Comparison of ENCODE assay signal across 1 cellular context in the genomic region with DNA sequence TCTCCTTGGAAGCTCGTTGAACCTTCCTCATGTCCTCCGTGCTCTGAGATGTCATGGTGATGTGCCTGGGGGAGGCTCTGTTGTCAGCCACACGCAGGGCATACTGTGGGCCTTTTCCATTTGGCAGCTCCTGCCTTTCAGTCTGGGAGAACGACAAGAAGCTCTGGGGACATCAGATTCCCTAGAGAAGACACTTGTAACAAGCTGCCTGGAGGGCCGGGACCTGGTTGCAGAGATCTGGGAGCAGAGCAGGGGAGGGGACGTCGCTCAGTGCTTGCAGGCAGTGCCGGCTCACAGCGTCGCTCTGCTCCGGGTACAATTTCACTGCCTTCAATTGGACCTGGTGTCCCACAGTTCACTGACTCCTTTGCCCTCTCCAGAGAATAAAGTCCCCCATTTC.
TF ChIP-seq lines count a peak whose summit lies in the region.

No MANE protein-coding gene starts in this region.

TF ChIP-seq in HepG2, 621 proteins besides CTCF, POLR2A, EP300 and RAD21:
- TF ChIP-seq TP53 (CRISPR knock-in tag; conservative IDR thresholded peaks at IDR 0.05), result no peak
- no peak for TF ChIP-seq ZSCAN12 (CRISPR knock-in tag; IDR thresholded peaks at IDR 0.05)
- TF ChIP-seq ZNF746 (CRISPR knock-in tag; IDR thresholded peaks at IDR 0.05), result no peak
- TF ChIP-seq CBX1 (IDR thresholded peaks at IDR 0.05; ENCODE audit: low read depth), result no peak
- TF ChIP-seq ZMYM2 (CRISPR knock-in tag; IDR thresholded peaks at IDR 0.05), result no peak
- no peak for TF ChIP-seq CREB1 (IDR thresholded peaks at IDR 0.05)
- TF ChIP-seq CREB1 (CRISPR knock-in tag; IDR thresholded peaks at IDR 0.05), result no peak
- TF ChIP-seq, protein P1, sequence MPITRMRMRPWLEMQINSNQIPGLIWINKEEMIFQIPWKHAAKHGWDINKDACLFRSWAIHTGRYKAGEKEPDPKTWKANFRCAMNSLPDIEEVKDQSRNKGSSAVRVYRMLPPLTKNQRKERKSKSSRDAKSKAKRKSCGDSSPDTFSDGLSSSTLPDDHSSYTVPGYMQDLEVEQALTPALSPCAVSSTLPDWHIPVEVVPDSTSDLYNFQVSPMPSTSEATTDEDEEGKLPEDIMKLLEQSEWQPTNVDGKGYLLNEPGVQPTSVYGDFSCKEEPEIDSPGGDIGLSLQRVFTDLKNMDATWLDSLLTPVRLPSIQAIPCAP (CRISPR knock-in tag; IDR thresholded peaks at IDR 0.05; ENCODE audit: low read depth), result no peak
- TF ChIP-seq SIX4 (CRISPR knock-in tag; IDR thresholded peaks at IDR 0.05), result no peak
- no peak for TF ChIP-seq HNRNPH1 (optimal IDR thresholded peaks at IDR 0.05; ENCODE audit: low read depth, low read length)
- no peak for TF ChIP-seq SOX5 (CRISPR knock-in tag; IDR thresholded peaks at IDR 0.05; ENCODE audit: borderline replicate concordance)
- TF ChIP-seq, protein P2, sequence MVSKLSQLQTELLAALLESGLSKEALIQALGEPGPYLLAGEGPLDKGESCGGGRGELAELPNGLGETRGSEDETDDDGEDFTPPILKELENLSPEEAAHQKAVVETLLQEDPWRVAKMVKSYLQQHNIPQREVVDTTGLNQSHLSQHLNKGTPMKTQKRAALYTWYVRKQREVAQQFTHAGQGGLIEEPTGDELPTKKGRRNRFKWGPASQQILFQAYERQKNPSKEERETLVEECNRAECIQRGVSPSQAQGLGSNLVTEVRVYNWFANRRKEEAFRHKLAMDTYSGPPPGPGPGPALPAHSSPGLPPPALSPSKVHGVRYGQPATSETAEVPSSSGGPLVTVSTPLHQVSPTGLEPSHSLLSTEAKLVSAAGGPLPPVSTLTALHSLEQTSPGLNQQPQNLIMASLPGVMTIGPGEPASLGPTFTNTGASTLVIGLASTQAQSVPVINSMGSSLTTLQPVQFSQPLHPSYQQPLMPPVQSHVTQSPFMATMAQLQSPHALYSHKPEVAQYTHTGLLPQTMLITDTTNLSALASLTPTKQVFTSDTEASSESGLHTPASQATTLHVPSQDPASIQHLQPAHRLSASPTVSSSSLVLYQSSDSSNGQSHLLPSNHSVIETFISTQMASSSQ (IDR thresholded peaks at IDR 0.05; ENCODE audit: low read depth), result no peak
- TF ChIP-seq, protein P2 (CRISPR knock-in tag; IDR thresholded peaks at IDR 0.05; ENCODE audit: borderline replicate concordance), result no peak
- TF ChIP-seq, protein P3, sequence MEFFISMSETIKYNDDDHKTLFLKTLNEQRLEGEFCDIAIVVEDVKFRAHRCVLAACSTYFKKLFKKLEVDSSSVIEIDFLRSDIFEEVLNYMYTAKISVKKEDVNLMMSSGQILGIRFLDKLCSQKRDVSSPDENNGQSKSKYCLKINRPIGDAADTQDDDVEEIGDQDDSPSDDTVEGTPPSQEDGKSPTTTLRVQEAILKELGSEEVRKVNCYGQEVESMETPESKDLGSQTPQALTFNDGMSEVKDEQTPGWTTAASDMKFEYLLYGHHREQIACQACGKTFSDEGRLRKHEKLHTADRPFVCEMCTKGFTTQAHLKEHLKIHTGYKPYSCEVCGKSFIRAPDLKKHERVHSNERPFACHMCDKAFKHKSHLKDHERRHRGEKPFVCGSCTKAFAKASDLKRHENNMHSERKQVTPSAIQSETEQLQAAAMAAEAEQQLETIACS (CRISPR knock-in tag; IDR thresholded peaks at IDR 0.05), result no peak
- TF ChIP-seq, protein P4, sequence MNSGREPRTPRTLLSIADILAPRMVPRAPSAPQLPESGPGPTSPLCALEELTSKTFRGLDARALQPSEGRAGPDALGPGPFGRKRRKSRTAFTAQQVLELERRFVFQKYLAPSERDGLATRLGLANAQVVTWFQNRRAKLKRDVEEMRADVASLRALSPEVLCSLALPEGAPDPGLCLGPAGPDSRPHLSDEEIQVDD (CRISPR knock-in tag; IDR thresholded peaks at IDR 0.05; ENCODE audit: borderline replicate concordance), result no peak
- TF ChIP-seq, protein P5, sequence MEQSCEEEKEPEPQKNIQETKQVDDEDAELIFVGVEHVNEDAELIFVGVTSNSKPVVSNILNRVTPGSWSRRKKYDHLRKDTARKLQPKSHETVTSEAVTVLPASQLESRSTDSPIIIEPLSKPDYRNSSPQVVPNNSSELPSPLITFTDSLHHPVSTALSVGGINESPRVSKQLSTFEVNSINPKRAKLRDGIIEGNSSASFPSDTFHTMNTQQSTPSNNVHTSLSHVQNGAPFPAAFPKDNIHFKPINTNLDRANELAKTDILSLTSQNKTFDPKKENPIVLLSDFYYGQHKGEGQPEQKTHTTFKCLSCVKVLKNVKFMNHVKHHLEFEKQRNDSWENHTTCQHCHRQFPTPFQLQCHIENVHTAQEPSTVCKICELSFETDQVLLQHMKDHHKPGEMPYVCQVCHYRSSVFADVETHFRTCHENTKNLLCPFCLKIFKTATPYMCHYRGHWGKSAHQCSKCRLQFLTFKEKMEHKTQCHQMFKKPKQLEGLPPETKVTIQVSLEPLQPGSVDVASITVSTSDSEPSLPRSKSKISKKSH (CRISPR knock-in tag; IDR thresholded peaks at IDR 0.05; ENCODE audit: borderline replicate concordance), result no peak
- TF ChIP-seq, protein P6, sequence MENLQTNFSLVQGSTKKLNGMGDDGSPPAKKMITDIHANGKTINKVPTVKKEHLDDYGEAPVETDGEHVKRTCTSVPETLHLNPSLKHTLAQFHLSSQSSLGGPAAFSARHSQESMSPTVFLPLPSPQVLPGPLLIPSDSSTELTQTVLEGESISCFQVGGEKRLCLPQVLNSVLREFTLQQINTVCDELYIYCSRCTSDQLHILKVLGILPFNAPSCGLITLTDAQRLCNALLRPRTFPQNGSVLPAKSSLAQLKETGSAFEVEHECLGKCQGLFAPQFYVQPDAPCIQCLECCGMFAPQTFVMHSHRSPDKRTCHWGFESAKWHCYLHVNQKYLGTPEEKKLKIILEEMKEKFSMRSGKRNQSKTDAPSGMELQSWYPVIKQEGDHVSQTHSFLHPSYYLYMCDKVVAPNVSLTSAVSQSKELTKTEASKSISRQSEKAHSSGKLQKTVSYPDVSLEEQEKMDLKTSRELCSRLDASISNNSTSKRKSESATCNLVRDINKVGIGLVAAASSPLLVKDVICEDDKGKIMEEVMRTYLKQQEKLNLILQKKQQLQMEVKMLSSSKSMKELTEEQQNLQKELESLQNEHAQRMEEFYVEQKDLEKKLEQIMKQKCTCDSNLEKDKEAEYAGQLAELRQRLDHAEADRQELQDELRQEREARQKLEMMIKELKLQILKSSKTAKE (CRISPR knock-in tag; IDR thresholded peaks at IDR 0.05; ENCODE audit: borderline replicate concordance), result no peak
- TF ChIP-seq ZNF430 (CRISPR knock-in tag; IDR thresholded peaks at IDR 0.05), result no peak
